ENCODE assay signal across 20 cellular contexts in the genomic region with DNA sequence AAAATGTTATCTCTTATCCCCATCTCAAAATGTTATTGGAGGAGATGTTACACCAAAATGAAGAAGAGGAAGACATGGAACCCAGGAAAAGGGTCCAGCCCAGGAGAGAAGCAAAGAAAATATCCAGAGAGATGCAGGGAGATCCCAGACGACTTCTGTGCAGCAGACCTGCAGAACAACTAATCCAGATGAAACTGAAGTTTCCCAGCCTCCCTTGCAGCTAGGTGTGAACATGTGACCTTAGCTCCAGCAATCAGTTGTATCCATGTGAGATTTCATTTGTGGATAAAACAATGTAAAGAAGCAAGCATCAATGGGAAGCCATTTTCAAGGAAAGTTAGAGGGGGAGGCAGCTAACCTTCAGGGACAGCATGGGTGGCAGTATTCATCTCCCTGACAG.
"Had no signal": no experiment of that assay in that cellular context is flagged by ENCODE, and none has a peak within 500 bp of the region (broad histone marks: within the 10 kb centered on the region; RNA-seq: fewer than 3 reads in every experiment).

No MANE protein-coding gene starts in this region.

- H3K9me3 ChIP-seq: colonic mucosa had no signal

- H3K36me3 ChIP-seq: colonic mucosa, esophagus muscularis mucosa, gastroesophageal sphincter, heart left ventricle, left lung, lower lobe of right lung had no signal

- H3K9me3 Mint-ChIP-seq: effector memory CD8-positive, alpha-beta T cell; immature natural killer cell had no signal

- H3K27ac Mint-ChIP-seq: dendritic cell treated with granulocyte-macrophage colony-stimulating factor and Interleukin-4, amounts not matched to agents 40 ng/mL and 50 ng/mL, for 4 days; effector memory CD8-positive, alpha-beta T cell; immature natural killer cell; mesothelial cell of epicardium; naive B cell had no signal

- H3K79me2 ChIP-seq: hepatocyte had no signal

- H3K4me1 ChIP-seq: colonic mucosa, foreskin keratinocyte, left lung, lower lobe of right lung had no signal

- H3K4me3 ChIP-seq: colonic mucosa, esophagus muscularis mucosa, gastroesophageal sphincter, heart left ventricle, hepatocyte, left lung, lower lobe of right lung, mucosa of descending colon had no signal

- H3K4me3 Mint-ChIP-seq: dendritic cell treated with granulocyte-macrophage colony-stimulating factor and Interleukin-4, amounts not matched to agents 40 ng/mL and 50 ng/mL, for 4 days; effector memory CD8-positive, alpha-beta T cell; immature natural killer cell; mesothelial cell of epicardium; naive B cell had no signal

- H3K27me3 ChIP-seq: colonic mucosa, esophagus muscularis mucosa, gastroesophageal sphincter, heart left ventricle, hepatocyte, left lung had no signal

- H3K27ac ChIP-seq: colonic mucosa, esophagus muscularis mucosa, foreskin keratinocyte, gastroesophageal sphincter, heart left ventricle, hepatocyte, left lung, lower lobe of right lung had no signal

- DNase-seq: colonic mucosa; cortex of kidney; effector CD8-positive, alpha-beta T cell; effector memory CD8-positive, alpha-beta T cell; foreskin keratinocyte; heart left ventricle; hypothalamus; immature natural killer cell; left cardiac atrium; left lung; left ventricle myocardium superior; lower lobe of right lung; mesenchymal stem cell; mucosa of descending colon; naive B cell had no signal

- H3K36me3 Mint-ChIP-seq: immature natural killer cell had no signal

- H3K4me2 ChIP-seq: hepatocyte had no signal

- H2AFZ ChIP-seq: hepatocyte had no signal

- H3K4me1 Mint-ChIP-seq: immature natural killer cell, naive B cell had no signal
